ENCODE assay signal across 8 cellular contexts in genomic region chr6:5471044-5471443, GRCh38.
DNase-seq lines count a peak whose midpoint lies in the region; ATAC-seq, FAIRE-seq and TF ChIP-seq lines count a peak whose summit lies in the region.

No MANE protein-coding gene starts in this region.

- TF ChIP-seq CTCF in C4-2B (conservative IDR thresholded peaks at IDR 0.05), result peak; percentile 92
- TF ChIP-seq CTCF in LNCAP (IDR thresholded peaks at IDR 0.05), result peak; percentile 85
- peak; percentile 81 for TF ChIP-seq CTCF in RWPE2 (IDR thresholded peaks at IDR 0.05; ENCODE audit: poor library complexity, severe bottlenecking)
- TF ChIP-seq CTCF in gastroesophageal sphincter (IDR thresholded peaks at IDR 0.05), result peak; percentile 8 to 78 (median 49)
- peak in 3 of 4 donors; percentile 43 to 49 (median 45) for TF ChIP-seq CTCF in pancreas (IDR thresholded peaks at IDR 0.05)
- TF ChIP-seq CTCF in upper lobe of right lung (IDR thresholded peaks at IDR 0.05), result peak; percentile 87

- H3K27me3 ChIP-seq in RWPE2 (ENCODE audit: insufficient read depth, poor library complexity, severe bottlenecking) (no peaks in the 10 kb centered on the region), gastroesophageal sphincter (no peaks in the 10 kb centered on the region), pancreas (no peaks in the 10 kb centered on the region), upper lobe of right lung (no peaks in the 10 kb centered on the region)

- ATAC-seq in GM21360 (IDR thresholded peaks at IDR 0.05; ENCODE audit: unreplicated experiment), result peak; percentile 81
- peak; percentile 75; the same call in 2 of the 3 replicates for ATAC-seq in RWPE2 (ENCODE audit: low read depth)
- no peak for ATAC-seq in gastroesophageal sphincter
- peak in 3 of 4 donors; percentile 82 to 91 (median 86) for ATAC-seq in pancreas
- ATAC-seq in upper lobe of right lung, result peak; percentile 89

- H3K27ac ChIP-seq in C4-2B (no peak overlapping the region), RWPE2 (ENCODE audit: poor library complexity, severe bottlenecking) (no peak overlapping the region), gastroesophageal sphincter (no peak overlapping the region), pancreas (no peak overlapping the region), upper lobe of right lung (no peak overlapping the region)

- H3K36me3 ChIP-seq in RWPE2 (ENCODE audit: low read depth) (no peaks in the 10 kb centered on the region), gastroesophageal sphincter (no peaks in the 10 kb centered on the region), pancreas (no peaks in the 10 kb centered on the region), upper lobe of right lung (no peaks in the 10 kb centered on the region)

- TF ChIP-seq EP300 in gastroesophageal sphincter (IDR thresholded peaks at IDR 0.05), result no peak

- WGBS in gastroesophageal sphincter (ENCODE audit: low coverage in 1 of 2), 2 donors, result 10 to 20% methylated on average over 6 to 8 of the region's 8 CpGs
- WGBS in pancreas, 2 donors, result 23 to 29% methylated on average over 8 of the region's 8 CpGs

- no peaks in the 10 kb centered on the region for H3K4me1 ChIP-seq in RWPE2 (ENCODE audit: insufficient read depth, poor library complexity, severe bottlenecking)
- peaks cover 0 to 11% (median 0%) of the 10 kb centered on the region in 3 donors for H3K4me1 ChIP-seq in gastroesophageal sphincter
- H3K4me1 ChIP-seq in pancreas, result no peaks in the 10 kb centered on the region
- H3K4me1 ChIP-seq in upper lobe of right lung, result peaks cover 8% of the 10 kb centered on the region

- DNase-seq in RWPE2 (ENCODE audit: low spot score) (no peak), pancreas (peak in 3 of 6 donors; percentile 25 to 69 (median 33)), upper lobe of right lung (peak; percentile 71)
- peak; percentile 14 for DNase-seq in activated gamma-delta T cell treated with anti-CD3 and anti-CD28 coated beads, Interleukin-2, amount 50 U/mL, for 16 hours (ENCODE audit: low read depth)

- no peak for TF ChIP-seq POLR2A in gastroesophageal sphincter (IDR thresholded peaks at IDR 0.05)

- intact Hi-C loops in pancreas (cut with DNase I), result no loop called here
- intact Hi-C loops in upper lobe of right lung (cut with DNase I), result no loop called here

- no peak for FAIRE-seq in pancreas (lab: Jason Lieb, UNC)

- no peaks in the 10 kb centered on the region for H3K9me3 ChIP-seq in RWPE2 (ENCODE audit: severe bottlenecking)
- no peaks in the 10 kb centered on the region for H3K9me3 ChIP-seq in gastroesophageal sphincter
- no peaks in the 10 kb centered on the region for H3K9me3 ChIP-seq in pancreas
- H3K9me3 ChIP-seq in upper lobe of right lung, result no peaks in the 10 kb centered on the region

- H3K4me3 ChIP-seq in RWPE2 (ENCODE audit: severe bottlenecking), result no peak overlapping the region
- H3K4me3 ChIP-seq in gastroesophageal sphincter, result no peak overlapping the region
- H3K4me3 ChIP-seq in pancreas, result no peak overlapping the region
- H3K4me3 ChIP-seq in upper lobe of right lung, result no peak overlapping the region
